9 cellular contexts compared by ENCODE assay signal in the genomic region with DNA sequence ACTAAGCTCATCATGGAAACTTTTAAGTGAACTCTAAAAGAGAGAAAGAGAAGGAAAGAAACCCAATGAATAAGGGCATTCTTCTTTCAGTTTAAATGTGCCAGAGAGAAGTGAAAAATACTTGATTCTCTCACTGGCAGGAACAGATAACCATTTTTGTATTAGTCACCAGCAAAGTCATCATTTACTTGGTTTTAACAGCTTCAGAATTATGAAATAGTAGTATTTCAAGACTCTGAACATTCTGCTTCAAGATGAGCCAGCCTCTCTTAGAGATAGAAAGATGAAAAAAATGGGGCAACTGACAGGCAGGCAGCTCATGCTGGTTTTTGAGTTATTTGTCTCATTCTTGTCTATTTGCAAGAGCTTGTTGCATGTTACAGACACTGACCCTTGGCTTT.
DNase-seq lines count a peak whose midpoint lies in the region; ATAC-seq and TF ChIP-seq lines count a peak whose summit lies in the region.
"Had no signal": no experiment of that assay in that cellular context is flagged by ENCODE, and none has a peak within 500 bp of the region (broad histone marks: within the 10 kb centered on the region; RNA-seq: fewer than 3 reads in every experiment).

No MANE protein-coding gene starts in this region.

- DNase-seq in GM13976 (ENCODE audit: low spot score) (peak; percentile 44), MV-4-11 (lab: John Stamatoyannopoulos, UW) (peak; percentile 97), foreskin fibroblast (peak; percentile 64 to 74), endodermal cell (no peak), globus pallidus (ENCODE audit: low spot score) (no peak)
- no peak for DNase-seq in activated CD4-positive, alpha-beta T cell treated with anti-CD3 and anti-CD28 coated beads, Interleukin-2, amount 50 U/mL, for 4 hours
- DNase-seq: heart left ventricle had no signal

- H3K27me3 Mint-ChIP-seq in endodermal cell (ENCODE audit: insufficient read depth), result no peaks in the 10 kb centered on the region

- H3K4me1 Mint-ChIP-seq in endodermal cell, result peaks cover 8% of the 10 kb centered on the region

- H3K9me3 Mint-ChIP-seq in endodermal cell, result peaks cover 6% of the 10 kb centered on the region

- H3K4me1 ChIP-seq in endodermal cell (ENCODE audit: control insufficient read depth, insufficient read depth, low read length), result no peaks in the 10 kb centered on the region

- in situ Hi-C loops in GM13976 (cut with MboI; ENCODE audit: low sequenced_read_pairs, unreplicated experiment), result no loop called here

- no peak for TF ChIP-seq CTCF in GM13976 (IDR thresholded peaks at IDR 0.05; ENCODE audit: borderline replicate concordance, control extremely low read depth, extremely low read depth, insufficient read depth, missing control alignments)
- no peak for TF ChIP-seq CTCF in foreskin fibroblast (IDR thresholded peaks at IDR 0.05; ENCODE audit: low read depth, low read length)
- no peak for TF ChIP-seq CTCF in endodermal cell (conservative IDR thresholded peaks at IDR 0.05)

- ATAC-seq in GM21825 (IDR thresholded peaks at IDR 0.05; ENCODE audit: unreplicated experiment) (peak; percentile 83), SK-N-SH treated with all-trans-retinoic acid at 6 μM for 48 hours (no peak)

- H3K36me3 ChIP-seq in endodermal cell (ENCODE audit: control insufficient read depth, insufficient read depth, low read length), result no peaks in the 10 kb centered on the region
- H3K36me3 ChIP-seq: heart left ventricle had no signal

- H3K9me3 ChIP-seq in endodermal cell (ENCODE audit: control insufficient read depth, low read length), result peaks cover 6% of the 10 kb centered on the region
- H3K9me3 ChIP-seq: heart left ventricle had no signal

- H3K27ac Mint-ChIP-seq in endodermal cell, result no peak overlapping the region

- H3K36me3 Mint-ChIP-seq in endodermal cell (ENCODE audit: low read depth), result no peaks in the 10 kb centered on the region

- no peak overlapping the region for H3K9ac ChIP-seq in endodermal cell (ENCODE audit: extremely low read depth, low read length, poor library complexity, severe bottlenecking)

- no peak overlapping the region for H3K4me3 Mint-ChIP-seq in endodermal cell

- no peaks in the 10 kb centered on the region for H3K27me3 ChIP-seq in endodermal cell (ENCODE audit: control insufficient read depth, insufficient read depth, low read length, poor library complexity, severe bottlenecking)
- H3K27me3 ChIP-seq: heart left ventricle had no signal

- no peak overlapping the region for H3K4me3 ChIP-seq in foreskin fibroblast (ENCODE audit: low read depth in 1 of 2, low read length in 2 of 2)
- no peak overlapping the region for H3K4me3 ChIP-seq in endodermal cell (ENCODE audit: low read length)
- H3K4me3 ChIP-seq: heart left ventricle had no signal

- H3K27ac ChIP-seq in endodermal cell (ENCODE audit: low read depth, low read length), result no peak overlapping the region

TF ChIP-seq in SK-N-SH treated with all-trans-retinoic acid at 6 μM for 48 hours, 23 proteins besides CTCF, POLR2A, EP300 and RAD21:
- TF ChIP-seq ZNF8 (CRISPR knock-in tag; IDR thresholded peaks at IDR 0.05) (no peak), SNAI2 (CRISPR knock-in tag; IDR thresholded peaks at IDR 0.05) (no peak), RARB (CRISPR knock-in tag; IDR thresholded peaks at IDR 0.05) (no peak), ESRRG (CRISPR knock-in tag; IDR thresholded peaks at IDR 0.05) (no peak), GLIS3 (CRISPR knock-in tag; IDR thresholded peaks at IDR 0.05) (no peak), ZFP3 (CRISPR knock-in tag; IDR thresholded peaks at IDR 0.05) (no peak), ZFP30 (CRISPR knock-in tag; IDR thresholded peaks at IDR 0.05) (no peak), BACH2 (CRISPR knock-in tag; IDR thresholded peaks at IDR 0.05; ENCODE audit: borderline replicate concordance) (no peak), ZC3H10 (CRISPR knock-in tag; IDR thresholded peaks at IDR 0.05) (no peak), OSR1 (CRISPR knock-in tag; IDR thresholded peaks at IDR 0.05) (no peak)
- TF ChIP-seq, protein P1, sequence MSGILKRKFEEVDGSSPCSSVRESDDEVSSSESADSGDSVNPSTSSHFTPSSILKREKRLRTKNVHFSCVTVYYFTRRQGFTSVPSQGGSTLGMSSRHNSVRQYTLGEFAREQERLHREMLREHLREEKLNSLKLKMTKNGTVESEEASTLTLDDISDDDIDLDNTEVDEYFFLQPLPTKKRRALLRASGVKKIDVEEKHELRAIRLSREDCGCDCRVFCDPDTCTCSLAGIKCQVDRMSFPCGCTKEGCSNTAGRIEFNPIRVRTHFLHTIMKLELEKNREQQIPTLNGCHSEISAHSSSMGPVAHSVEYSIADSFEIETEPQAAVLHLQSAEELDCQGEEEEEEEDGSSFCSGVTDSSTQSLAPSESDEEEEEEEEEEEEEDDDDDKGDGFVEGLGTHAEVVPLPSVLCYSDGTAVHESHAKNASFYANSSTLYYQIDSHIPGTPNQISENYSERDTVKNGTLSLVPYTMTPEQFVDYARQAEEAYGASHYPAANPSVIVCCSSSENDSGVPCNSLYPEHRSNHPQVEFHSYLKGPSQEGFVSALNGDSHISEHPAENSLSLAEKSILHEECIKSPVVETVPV (CRISPR knock-in tag; IDR thresholded peaks at IDR 0.05), result no peak
TF ChIP-seq in SK-N-SH treated with all-trans-retinoic acid at 6 μM for 48 hours: peak in this region for 0.

Comparison
In these comparisons a context has a peak if more than half of its experiments do, and no peak if none do; other contexts are left out.
1. DNase-seq: peak in GM13976 (single experiment), MV-4-11 (single experiment) and foreskin fibroblast (2 of 2); none in endodermal cell (single experiment), globus pallidus (single experiment) and activated CD4-positive, alpha-beta T cell treated with anti-CD3 and anti-CD28 coated beads, Interleukin-2, amount 50 U/mL, for 4 hours (0 of 2).